ENCODE assay signal across 1 cellular context in the genomic region with DNA sequence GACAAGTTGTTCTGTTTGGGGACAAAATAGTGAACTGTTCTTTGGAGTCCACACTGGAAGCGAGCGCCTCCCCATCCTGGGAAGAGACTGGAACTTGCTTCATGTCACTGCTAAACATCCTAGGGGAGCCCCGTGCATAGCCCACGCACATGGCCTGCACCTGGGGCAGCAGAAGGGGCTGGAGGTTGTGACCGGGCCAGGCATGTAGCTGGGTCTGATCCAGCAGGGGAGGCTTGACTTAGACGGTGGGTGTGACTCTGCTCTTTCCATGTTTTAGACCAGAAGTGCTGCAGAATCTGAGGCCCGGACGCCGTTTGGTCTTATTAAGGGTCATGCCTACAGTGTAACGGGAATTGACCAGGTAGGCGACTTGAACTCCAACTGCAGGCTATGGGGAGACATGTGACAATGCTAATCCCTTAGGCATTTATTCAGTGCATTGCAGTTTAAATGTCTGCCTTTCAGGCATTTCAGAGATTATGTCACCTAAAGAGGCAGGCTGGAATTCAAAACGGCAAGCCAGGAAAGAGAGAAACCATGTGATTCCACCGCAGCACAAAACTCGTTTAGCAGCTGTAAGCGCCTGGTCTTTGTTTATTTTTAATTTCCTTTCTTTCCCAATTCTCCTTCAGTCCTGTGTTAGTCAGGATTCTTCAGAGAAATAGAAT.
TF ChIP-seq lines count a peak whose summit lies in the region.

No MANE protein-coding gene starts in this region.

TF ChIP-seq in IMR-90, 13 proteins besides CTCF, POLR2A, EP300 and RAD21:
- TF ChIP-seq, protein P1, sequence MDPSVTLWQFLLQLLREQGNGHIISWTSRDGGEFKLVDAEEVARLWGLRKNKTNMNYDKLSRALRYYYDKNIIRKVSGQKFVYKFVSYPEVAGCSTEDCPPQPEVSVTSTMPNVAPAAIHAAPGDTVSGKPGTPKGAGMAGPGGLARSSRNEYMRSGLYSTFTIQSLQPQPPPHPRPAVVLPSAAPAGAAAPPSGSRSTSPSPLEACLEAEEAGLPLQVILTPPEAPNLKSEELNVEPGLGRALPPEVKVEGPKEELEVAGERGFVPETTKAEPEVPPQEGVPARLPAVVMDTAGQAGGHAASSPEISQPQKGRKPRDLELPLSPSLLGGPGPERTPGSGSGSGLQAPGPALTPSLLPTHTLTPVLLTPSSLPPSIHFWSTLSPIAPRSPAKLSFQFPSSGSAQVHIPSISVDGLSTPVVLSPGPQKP (IDR thresholded peaks at IDR 0.05; ENCODE audit: borderline replicate concordance, low read depth, low read length) = no peak
- TF ChIP-seq CEBPB (IDR thresholded peaks at IDR 0.05; ENCODE audit: low read depth, low read length) (peak; percentile 65), NFE2L2 (IDR thresholded peaks at IDR 0.05; ENCODE audit: low read depth, low read length) (no peak), RFX5 (IDR thresholded peaks at IDR 0.05; ENCODE audit: low read depth, low read length) (no peak), BHLHE40 (IDR thresholded peaks at IDR 0.05; ENCODE audit: low read depth, low read length) (peak; percentile 54; the same call in 1 of the 2 replicates), CHD1 (IDR thresholded peaks at IDR 0.05; ENCODE audit: low read depth, low read length) (no peak), RCOR1 (IDR thresholded peaks at IDR 0.05; ENCODE audit: insufficient replicate concordance, low read length) (no peak), MAZ (IDR thresholded peaks at IDR 0.05; ENCODE audit: borderline replicate concordance, low read depth, low read length) (no peak), FOS (IDR thresholded peaks at IDR 0.05; ENCODE audit: low read depth, low read length) (peak; percentile 36; the same call in 1 of the 2 replicates), MXI1 (IDR thresholded peaks at IDR 0.05; ENCODE audit: borderline replicate concordance, low read depth, low read length) (0 out of 2 replicates have a peak, but pooled peaks have one; percentile 36)
- TF ChIP-seq, protein P2, sequence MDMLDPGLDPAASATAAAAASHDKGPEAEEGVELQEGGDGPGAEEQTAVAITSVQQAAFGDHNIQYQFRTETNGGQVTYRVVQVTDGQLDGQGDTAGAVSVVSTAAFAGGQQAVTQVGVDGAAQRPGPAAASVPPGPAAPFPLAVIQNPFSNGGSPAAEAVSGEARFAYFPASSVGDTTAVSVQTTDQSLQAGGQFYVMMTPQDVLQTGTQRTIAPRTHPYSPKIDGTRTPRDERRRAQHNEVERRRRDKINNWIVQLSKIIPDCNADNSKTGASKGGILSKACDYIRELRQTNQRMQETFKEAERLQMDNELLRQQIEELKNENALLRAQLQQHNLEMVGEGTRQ (IDR thresholded peaks at IDR 0.05; ENCODE audit: low read depth, low read length) = peak; percentile 61; the same call in 1 of the 2 replicates
